1 cellular context compared by ENCODE assay signal in genomic region chr13:21297914-21298831, GRCh38.
A peak's percentile ranks its signal among the peaks of the same experiment; 100 is the strongest.
TF ChIP-seq lines count a peak whose summit lies in the region.

No MANE protein-coding gene starts in this region.

TF ChIP-seq in HepG2, 621 proteins besides CTCF, POLR2A, EP300 and RAD21 (continued from another document and continues in another):
- TF ChIP-seq ZNF776 (CRISPR knock-in tag; IDR thresholded peaks at IDR 0.05) (peak; percentile 86), TFE3 (CRISPR knock-in tag; IDR thresholded peaks at IDR 0.05) (peak; percentile 91), ZNF792 (CRISPR knock-in tag; IDR thresholded peaks at IDR 0.05) (peak; percentile 64; the same call in 1 of the 2 replicates), ZNF724P (CRISPR knock-in tag; IDR thresholded peaks at IDR 0.05; ENCODE audit: borderline replicate concordance) (no peak), ZNF883 (CRISPR knock-in tag; IDR thresholded peaks at IDR 0.05; ENCODE audit: not compliant biosample characterization) (no peak), ZNF674 (CRISPR knock-in tag; IDR thresholded peaks at IDR 0.05; ENCODE audit: low read depth) (no peak), KDM5A (IDR thresholded peaks at IDR 0.05; ENCODE audit: borderline replicate concordance, low read length) (peak; percentile 70; the same call in 1 of the 2 replicates), GABPA (IDR thresholded peaks at IDR 0.05; ENCODE audit: low read depth, low read length) (no peak), GABPA (CRISPR knock-in tag; IDR thresholded peaks at IDR 0.05; ENCODE audit: low read depth) (no peak), XRCC5 (optimal IDR thresholded peaks at IDR 0.05; ENCODE audit: low read length) (peak; percentile 84), ZNF34 (CRISPR knock-in tag; IDR thresholded peaks at IDR 0.05; ENCODE audit: borderline replicate concordance) (0 out of 2 replicates have a peak, but pooled peaks have one; percentile 82), ZNF777 (CRISPR knock-in tag; IDR thresholded peaks at IDR 0.05) (peak; percentile 77), BRD4 (CRISPR knock-in tag; IDR thresholded peaks at IDR 0.05) (peak; percentile 55; the same call in 1 of the 2 replicates), ARID2 (CRISPR knock-in tag; IDR thresholded peaks at IDR 0.05; ENCODE audit: borderline replicate concordance) (no peak), PAX8 (CRISPR knock-in tag; IDR thresholded peaks at IDR 0.05; ENCODE audit: borderline replicate concordance) (0 out of 2 replicates have a peak, but pooled peaks have one; percentile 78), MBD4 (IDR thresholded peaks at IDR 0.05; ENCODE audit: borderline replicate concordance, low read length) (no peak), GMEB1 (CRISPR knock-in tag; IDR thresholded peaks at IDR 0.05; ENCODE audit: borderline replicate concordance) (peak; percentile 100), RCOR2 (CRISPR knock-in tag; IDR thresholded peaks at IDR 0.05) (0 out of 2 replicates have a peak, but pooled peaks have one; percentile 31), ETV6 (CRISPR knock-in tag; conservative IDR thresholded peaks at IDR 0.05) (no peak), ZNF747 (CRISPR knock-in tag; IDR thresholded peaks at IDR 0.05; ENCODE audit: borderline replicate concordance) (no peak), SP5 (CRISPR knock-in tag; IDR thresholded peaks at IDR 0.05; ENCODE audit: borderline replicate concordance, low read depth) (peak; percentile 69; the same call in 1 of the 2 replicates), NR2F6 (IDR thresholded peaks at IDR 0.05) (no peak), NR2F6 (CRISPR knock-in tag; IDR thresholded peaks at IDR 0.05) (peak; percentile 58; the same call in 1 of the 2 replicates), MYC (CRISPR knock-in tag; IDR thresholded peaks at IDR 0.05; ENCODE audit: borderline replicate concordance) (peak; percentile 83), NR2C2 (CRISPR knock-in tag; IDR thresholded peaks at IDR 0.05; ENCODE audit: borderline replicate concordance) (peak; percentile 76), TOPORS (CRISPR knock-in tag; IDR thresholded peaks at IDR 0.05) (no peak), ARNT (IDR thresholded peaks at IDR 0.05) (no peak), ZXDC (CRISPR knock-in tag; IDR thresholded peaks at IDR 0.05) (no peak), ZNF788 (CRISPR knock-in tag; IDR thresholded peaks at IDR 0.05; ENCODE audit: borderline replicate concordance) (peak; percentile 53; the same call in 1 of the 2 replicates), ZNF576 (CRISPR knock-in tag; IDR thresholded peaks at IDR 0.05) (peak; percentile 61; the same call in 1 of the 2 replicates), KDM4B (CRISPR knock-in tag; IDR thresholded peaks at IDR 0.05) (peak; percentile 75; the same call in 1 of the 2 replicates), ZGPAT (CRISPR knock-in tag; IDR thresholded peaks at IDR 0.05) (peak; percentile 88; the same call in 1 of the 2 replicates), ZHX2 (IDR thresholded peaks at IDR 0.05; ENCODE audit: low read depth) (peak; percentile 75; the same call in 1 of the 2 replicates), ZHX2 (CRISPR knock-in tag; IDR thresholded peaks at IDR 0.05; ENCODE audit: borderline replicate concordance) (no peak), ZNF678 (CRISPR knock-in tag; IDR thresholded peaks at IDR 0.05) (0 out of 2 replicates have a peak, but pooled peaks have one; percentile 34), ZBTB3 (CRISPR knock-in tag; IDR thresholded peaks at IDR 0.05; ENCODE audit: borderline replicate concordance, low read depth) (0 out of 2 replicates have a peak, but pooled peaks have one; percentile 51), TCF12 (IDR thresholded peaks at IDR 0.05) (no peak), TCF12 (CRISPR knock-in tag; IDR thresholded peaks at IDR 0.05) (peak; percentile 66; the same call in 1 of the 2 replicates), IKZF5 (CRISPR knock-in tag; IDR thresholded peaks at IDR 0.05) (peak; percentile 88), KAT7 (CRISPR knock-in tag; IDR thresholded peaks at IDR 0.05; ENCODE audit: borderline replicate concordance) (0 out of 2 replicates have a peak, but pooled peaks have one; percentile 34), IRF9 (CRISPR knock-in tag; IDR thresholded peaks at IDR 0.05; ENCODE audit: borderline replicate concordance) (peak; percentile 73), ZNF329 (CRISPR knock-in tag; IDR thresholded peaks at IDR 0.05; ENCODE audit: low read depth) (0 out of 2 replicates have a peak, but pooled peaks have one; percentile 38), SNAI1 (CRISPR knock-in tag; IDR thresholded peaks at IDR 0.05; ENCODE audit: borderline replicate concordance) (0 out of 2 replicates have a peak, but pooled peaks have one; percentile 58), ZFX (CRISPR knock-in tag; IDR thresholded peaks at IDR 0.05; ENCODE audit: low read depth) (peak; percentile 74), DR1 (CRISPR knock-in tag; IDR thresholded peaks at IDR 0.05) (0 out of 2 replicates have a peak, but pooled peaks have one; percentile 56), SOX6 (IDR thresholded peaks at IDR 0.05) (no peak), SOX6 (CRISPR knock-in tag; IDR thresholded peaks at IDR 0.05) (peak; percentile 58), FOXO1 (CRISPR knock-in tag; IDR thresholded peaks at IDR 0.05) (peak; percentile 65; the same call in 1 of the 2 replicates), ZFP36 (IDR thresholded peaks at IDR 0.05; ENCODE audit: borderline replicate concordance, low read depth, low read length, partially characterized antibody) (no peak)
